In the genomic region with DNA sequence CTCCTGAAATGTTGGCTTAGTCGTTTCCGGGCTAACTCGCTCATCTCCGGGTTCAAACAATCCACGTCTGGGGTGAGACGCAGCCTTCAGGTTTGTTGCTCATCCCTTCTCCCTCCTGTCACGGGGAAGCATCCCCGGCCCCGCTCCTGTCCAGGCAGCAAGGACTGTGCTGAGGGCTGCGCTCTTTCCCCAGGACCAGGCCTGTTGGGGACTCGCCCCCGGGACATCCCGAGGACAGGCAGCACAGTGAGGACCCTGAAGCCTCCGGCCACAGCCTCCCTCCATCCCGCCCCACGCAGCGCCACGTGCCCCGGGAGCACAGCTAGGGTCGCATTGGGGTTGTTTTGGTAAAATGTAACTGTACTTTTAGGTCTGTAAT, we compare ENCODE assay signal across 16 cellular contexts.
A peak's percentile ranks its signal among the peaks of the same experiment; 100 is the strongest.
DNase-seq lines count a peak whose midpoint lies in the region; ATAC-seq and TF ChIP-seq lines count a peak whose summit lies in the region.
"Had no signal": no experiment of that assay in that cellular context is flagged by ENCODE, and none has a peak within 500 bp of the region (broad histone marks: within the 10 kb centered on the region; RNA-seq: fewer than 3 reads in every experiment).

No MANE protein-coding gene starts in this region.

- no peak for TF ChIP-seq POLR2A in Peyer's patch (IDR thresholded peaks at IDR 0.05)
- no peak for TF ChIP-seq POLR2A in sigmoid colon (IDR thresholded peaks at IDR 0.05)

- no peaks in the 10 kb centered on the region for H3K79me2 ChIP-seq in SK-N-SH (ENCODE audit: insufficient read depth)

- H3K9ac ChIP-seq in SK-N-SH = no peak overlapping the region

- intact Hi-C loops in sigmoid colon (cut with DNase I) = no loop called here

- CTCF ChIA-PET in SK-N-SH (lab: Yijun Ruan, JAX) = no interaction called here

- H3K9me3 ChIP-seq in SK-N-SH = no peaks in the 10 kb centered on the region
- no peaks in the 10 kb centered on the region for H3K9me3 ChIP-seq in Peyer's patch
- H3K9me3 ChIP-seq in sigmoid colon = peaks cover 0 to 4% (median 0%) of the 10 kb centered on the region in 4 donors
- H3K9me3 ChIP-seq: HAP-1 had no signal

- no peaks in the 10 kb centered on the region for H3F3A ChIP-seq in SK-N-SH (replicated peaks; ENCODE audit: insufficient read depth)

- no peaks in the 10 kb centered on the region for H3K36me3 ChIP-seq in SK-N-SH (replicated peaks in 1 of 2; ENCODE audit: control insufficient read depth in 1 of 2, insufficient read depth in 2 of 2, low read length in 1 of 2)
- no peaks in the 10 kb centered on the region for H3K36me3 ChIP-seq in Peyer's patch
- H3K36me3 ChIP-seq in sigmoid colon = no peaks in the 10 kb centered on the region

- H3K27ac ChIP-seq in SK-N-SH (ENCODE audit: low read depth in 2 of 2, low read length in 1 of 2) = no peak overlapping the region
- H3K27ac ChIP-seq in Peyer's patch = no peak overlapping the region
- H3K27ac ChIP-seq in sigmoid colon = no peak overlapping the region
- H3K27ac ChIP-seq: 22Rv1 had no signal

- TF ChIP-seq RAD21 in SK-N-SH (IDR thresholded peaks at IDR 0.05; ENCODE audit: low read length) = no peak

- TF ChIP-seq CTCF in SK-N-SH (IDR thresholded peaks at IDR 0.05) (no peak), Peyer's patch (IDR thresholded peaks at IDR 0.05) (no peak), sigmoid colon (IDR thresholded peaks at IDR 0.05) (no peak)

- no peak overlapping the region for H2AFZ ChIP-seq in SK-N-SH (ENCODE audit: low read depth)

- DNase-seq in SK-N-SH = peak; percentile 14
- peak in 2 of 3 donors; percentile 35 to 37 for DNase-seq in Peyer's patch
- peak; percentile 33 for DNase-seq in left lobe of liver (ENCODE audit: low spot score)
- DNase-seq in sigmoid colon = peak; percentile 49
- DNase-seq in kidney glomerular epithelial cell (lab: John Stamatoyannopoulos, UW) = no peak
- DNase-seq in activated naive CD4-positive, alpha-beta T cell (lab: John Stamatoyannopoulos, UW) = no peak
- DNase-seq: DMS 273 treated with DMSO at 0.1 percent for 48 hours, EL, NCI-H1105 treated with DMSO at 0.1 percent for 48 hours, NCI-H187, NCI-H446, NCI-H748 treated with DMSO at 0.1 percent for 48 hours had no signal

- H3K4me1 ChIP-seq in SK-N-SH (ENCODE audit: control insufficient read depth in 1 of 2, insufficient read depth in 2 of 2, low read depth in 1 of 2, low read length in 1 of 2) = no peaks in the 10 kb centered on the region
- H3K4me1 ChIP-seq in Peyer's patch = no peaks in the 10 kb centered on the region
- H3K4me1 ChIP-seq in sigmoid colon = no peaks in the 10 kb centered on the region
- H3K4me1 ChIP-seq: HAP-1 had no signal

- POLR2A ChIA-PET in SK-N-SH (lab: Yijun Ruan, JAX) = no interaction called here

- no peak for TF ChIP-seq EP300 in SK-N-SH (IDR thresholded peaks at IDR 0.05; ENCODE audit: borderline replicate concordance in 1 of 2, low read depth in 1 of 2, low read length in 1 of 2)
- TF ChIP-seq EP300 in sigmoid colon (IDR thresholded peaks at IDR 0.05) = no peak

- ATAC-seq in SK-N-SH treated with all-trans-retinoic acid at 6 μM for 48 hours = no peak
- no peak for ATAC-seq in left lobe of liver
- ATAC-seq in GM19351 (IDR thresholded peaks at IDR 0.05; ENCODE audit: unreplicated experiment) = no peak

- H3K27me3 ChIP-seq in SK-N-SH (ENCODE audit: insufficient read depth) (no peaks in the 10 kb centered on the region; the same call in 1 of the 2 replicates), Peyer's patch (no peaks in the 10 kb centered on the region), sigmoid colon (no peaks in the 10 kb centered on the region)

- no peaks in the 10 kb centered on the region for H4K20me1 ChIP-seq in SK-N-SH (ENCODE audit: insufficient read depth)

- H3K4me2 ChIP-seq in SK-N-SH = no peak overlapping the region

- 44% methylated on average over 14 of the region's 20 CpGs for WGBS in SK-N-SH (ENCODE audit: low lambda C conversion rate)
- 90 to 94% methylated on average over 20 of the region's 20 CpGs for WGBS in sigmoid colon, 2 donors

- no peaks in the 10 kb centered on the region for H3K9me2 ChIP-seq in SK-N-SH

- H3K4me3 ChIP-seq in SK-N-SH (ENCODE audit: low read depth in 2 of 2, low read length in 1 of 2) (no peak overlapping the region), Peyer's patch (no peak overlapping the region), sigmoid colon (no peak overlapping the region)
- H3K4me3 ChIP-seq: HAP-1 had no signal

TF ChIP-seq in SK-N-SH, 30 proteins besides CTCF, POLR2A, EP300 and RAD21 (continues in another document):
- TF ChIP-seq NFIC (IDR thresholded peaks at IDR 0.05; ENCODE audit: borderline replicate concordance) = no peak
- no peak for TF ChIP-seq RXRA (IDR thresholded peaks at IDR 0.05; ENCODE audit: borderline replicate concordance, low read depth)
- TF ChIP-seq RFX5 (IDR thresholded peaks at IDR 0.05; ENCODE audit: low read length) = no peak
- no peak for TF ChIP-seq FOSL2 (IDR thresholded peaks at IDR 0.05; ENCODE audit: borderline replicate concordance, low read depth)
- TF ChIP-seq EZH2phosphoT487 (IDR thresholded peaks at IDR 0.05; ENCODE audit: borderline replicate concordance, low read depth) = no peak
- TF ChIP-seq MXI1 (IDR thresholded peaks at IDR 0.05; ENCODE audit: low read depth, low read length) = no peak
- TF ChIP-seq TCF12 (IDR thresholded peaks at IDR 0.05) = no peak
- no peak for TF ChIP-seq RCOR1 (IDR thresholded peaks at IDR 0.05; ENCODE audit: low read length)
- TF ChIP-seq, protein P1, sequence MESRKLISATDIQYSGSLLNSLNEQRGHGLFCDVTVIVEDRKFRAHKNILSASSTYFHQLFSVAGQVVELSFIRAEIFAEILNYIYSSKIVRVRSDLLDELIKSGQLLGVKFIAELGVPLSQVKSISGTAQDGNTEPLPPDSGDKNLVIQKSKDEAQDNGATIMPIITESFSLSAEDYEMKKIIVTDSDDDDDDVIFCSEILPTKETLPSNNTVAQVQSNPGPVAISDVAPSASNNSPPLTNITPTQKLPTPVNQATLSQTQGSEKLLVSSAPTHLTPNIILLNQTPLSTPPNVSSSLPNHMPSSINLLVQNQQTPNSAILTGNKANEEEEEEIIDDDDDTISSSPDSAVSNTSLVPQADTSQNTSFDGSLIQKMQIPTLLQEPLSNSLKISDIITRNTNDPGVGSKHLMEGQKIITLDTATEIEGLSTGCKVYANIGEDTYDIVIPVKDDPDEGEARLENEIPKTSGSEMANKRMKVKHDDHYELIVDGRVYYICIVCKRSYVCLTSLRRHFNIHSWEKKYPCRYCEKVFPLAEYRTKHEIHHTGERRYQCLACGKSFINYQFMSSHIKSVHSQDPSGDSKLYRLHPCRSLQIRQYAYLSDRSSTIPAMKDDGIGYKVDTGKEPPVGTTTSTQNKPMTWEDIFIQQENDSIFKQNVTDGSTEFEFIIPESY (IDR thresholded peaks at IDR 0.05; ENCODE audit: borderline replicate concordance, low read depth) = no peak
- TF ChIP-seq USF1 (IDR thresholded peaks at IDR 0.05; ENCODE audit: borderline replicate concordance, low read depth) = no peak
- TF ChIP-seq SMC3 (IDR thresholded peaks at IDR 0.05; ENCODE audit: low read depth, low read length) = no peak
- TF ChIP-seq CHD2 (IDR thresholded peaks at IDR 0.05; ENCODE audit: low read length, partially characterized antibody) = no peak

TF ChIP-seq in SK-N-SH treated with all-trans-retinoic acid at 6 μM for 48 hours, 23 proteins besides CTCF, POLR2A, EP300 and RAD21 (continues in another document):
- TF ChIP-seq ZNF565 (CRISPR knock-in tag; conservative IDR thresholded peaks at IDR 0.05; ENCODE audit: low read depth) = no peak
- no peak for TF ChIP-seq ZC3H10 (CRISPR knock-in tag; IDR thresholded peaks at IDR 0.05)
- no peak for TF ChIP-seq ZNF70 (CRISPR knock-in tag; IDR thresholded peaks at IDR 0.05)
- TF ChIP-seq BACH2 (CRISPR knock-in tag; IDR thresholded peaks at IDR 0.05; ENCODE audit: borderline replicate concordance) = no peak
- TF ChIP-seq, protein P2, sequence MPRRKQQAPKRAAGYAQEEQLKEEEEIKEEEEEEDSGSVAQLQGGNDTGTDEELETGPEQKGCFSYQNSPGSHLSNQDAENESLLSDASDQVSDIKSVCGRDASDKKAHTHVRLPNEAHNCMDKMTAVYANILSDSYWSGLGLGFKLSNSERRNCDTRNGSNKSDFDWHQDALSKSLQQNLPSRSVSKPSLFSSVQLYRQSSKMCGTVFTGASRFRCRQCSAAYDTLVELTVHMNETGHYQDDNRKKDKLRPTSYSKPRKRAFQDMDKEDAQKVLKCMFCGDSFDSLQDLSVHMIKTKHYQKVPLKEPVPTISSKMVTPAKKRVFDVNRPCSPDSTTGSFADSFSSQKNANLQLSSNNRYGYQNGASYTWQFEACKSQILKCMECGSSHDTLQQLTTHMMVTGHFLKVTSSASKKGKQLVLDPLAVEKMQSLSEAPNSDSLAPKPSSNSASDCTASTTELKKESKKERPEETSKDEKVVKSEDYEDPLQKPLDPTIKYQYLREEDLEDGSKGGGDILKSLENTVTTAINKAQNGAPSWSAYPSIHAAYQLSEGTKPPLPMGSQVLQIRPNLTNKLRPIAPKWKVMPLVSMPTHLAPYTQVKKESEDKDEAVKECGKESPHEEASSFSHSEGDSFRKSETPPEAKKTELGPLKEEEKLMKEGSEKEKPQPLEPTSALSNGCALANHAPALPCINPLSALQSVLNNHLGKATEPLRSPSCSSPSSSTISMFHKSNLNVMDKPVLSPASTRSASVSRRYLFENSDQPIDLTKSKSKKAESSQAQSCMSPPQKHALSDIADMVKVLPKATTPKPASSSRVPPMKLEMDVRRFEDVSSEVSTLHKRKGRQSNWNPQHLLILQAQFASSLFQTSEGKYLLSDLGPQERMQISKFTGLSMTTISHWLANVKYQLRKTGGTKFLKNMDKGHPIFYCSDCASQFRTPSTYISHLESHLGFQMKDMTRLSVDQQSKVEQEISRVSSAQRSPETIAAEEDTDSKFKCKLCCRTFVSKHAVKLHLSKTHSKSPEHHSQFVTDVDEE (CRISPR knock-in tag; IDR thresholded peaks at IDR 0.05) = no peak
- TF ChIP-seq, protein P3, sequence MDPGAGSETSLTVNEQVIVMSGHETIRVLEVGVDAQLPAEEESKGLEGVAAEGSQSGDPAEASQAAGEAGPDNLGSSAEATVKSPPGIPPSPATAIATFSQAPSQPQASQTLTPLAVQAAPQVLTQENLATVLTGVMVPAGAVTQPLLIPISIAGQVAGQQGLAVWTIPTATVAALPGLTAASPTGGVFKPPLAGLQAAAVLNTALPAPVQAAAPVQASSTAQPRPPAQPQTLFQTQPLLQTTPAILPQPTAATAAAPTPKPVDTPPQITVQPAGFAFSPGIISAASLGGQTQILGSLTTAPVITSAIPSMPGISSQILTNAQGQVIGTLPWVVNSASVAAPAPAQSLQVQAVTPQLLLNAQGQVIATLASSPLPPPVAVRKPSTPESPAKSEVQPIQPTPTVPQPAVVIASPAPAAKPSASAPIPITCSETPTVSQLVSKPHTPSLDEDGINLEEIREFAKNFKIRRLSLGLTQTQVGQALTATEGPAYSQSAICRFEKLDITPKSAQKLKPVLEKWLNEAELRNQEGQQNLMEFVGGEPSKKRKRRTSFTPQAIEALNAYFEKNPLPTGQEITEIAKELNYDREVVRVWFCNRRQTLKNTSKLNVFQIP (CRISPR knock-in tag; IDR thresholded peaks at IDR 0.05; ENCODE audit: borderline replicate concordance, low read depth) = no peak
- TF ChIP-seq ISL1 (CRISPR knock-in tag; IDR thresholded peaks at IDR 0.05) = no peak
- no peak for TF ChIP-seq CSDC2 (CRISPR knock-in tag; IDR thresholded peaks at IDR 0.05)
- TF ChIP-seq SNAI2 (CRISPR knock-in tag; IDR thresholded peaks at IDR 0.05) = no peak
- TF ChIP-seq ZFP3 (CRISPR knock-in tag; IDR thresholded peaks at IDR 0.05) = no peak

Comparison
In these comparisons a context has a peak if more than half of its experiments do, and no peak if none do; other contexts are left out.
1. DNase-seq: peak in SK-N-SH (single experiment), Peyer's patch (2 of 3), left lobe of liver (single experiment) and sigmoid colon (single experiment); none in kidney glomerular epithelial cell (single experiment) and activated naive CD4-positive, alpha-beta T cell (0 of 4).